Comparison of ENCODE assay signal across 8 cellular contexts in genomic region chr11:65576232-65576866, GRCh38. TPM values are rescaled to one million over a fixed set of nuclear protein-coding genes. Genes with fewer than 3 reads are reported as not detected.
A peak's percentile ranks its signal among the peaks of the same experiment; 100 is the strongest.
DNase-seq lines count a peak whose midpoint lies in the region; ATAC-seq and TF ChIP-seq lines count a peak whose summit lies in the region.

No MANE protein-coding gene starts in this region.

- H3K9me3 Mint-ChIP-seq in T-helper 1 cell treated with Interleukin-12 subunit alpha and Interleukin-12 subunit beta and Interleukin-4 antibody, amounts not matched to agents 30 μg/mL and 1 μg/mL, for 36 hours: no peaks in the 10 kb centered on the region

- TF ChIP-seq POLR2A in sigmoid colon (IDR thresholded peaks at IDR 0.05): no peak

- 6 to 8% methylated on average over 26 of the region's 26 CpGs for WGBS in sigmoid colon, 2 donors

- peak overlapping the region; percentile 91 to 98 (median 98) for H3K27ac ChIP-seq in sigmoid colon

- ATAC-seq in GM18517 (IDR thresholded peaks at IDR 0.05; ENCODE audit: unreplicated experiment): no peak

- H3K36me3 Mint-ChIP-seq in T-helper 1 cell treated with Interleukin-12 subunit alpha and Interleukin-12 subunit beta and Interleukin-4 antibody, amounts not matched to agents 30 μg/mL and 1 μg/mL, for 36 hours (ENCODE audit: low read depth): peaks cover 29% of the 10 kb centered on the region

- peak overlapping the region; percentile 77 for H3K27ac Mint-ChIP-seq in T-helper 1 cell treated with Interleukin-12 subunit alpha and Interleukin-12 subunit beta and Interleukin-4 antibody, amounts not matched to agents 30 μg/mL and 1 μg/mL, for 36 hours

- H3K36me3 ChIP-seq in sigmoid colon: peaks cover 22 to 34% (median 24%) of the 10 kb centered on the region in 4 donors

- TF ChIP-seq CTCF in GM12865 (IDR thresholded peaks at IDR 0.05; ENCODE audit: insufficient read depth, low read depth, low read length, missing control alignments) (no peak), fibroblast of the aortic adventitia (IDR thresholded peaks at IDR 0.05; ENCODE audit: insufficient read depth, low read length) (no peak), sigmoid colon (IDR thresholded peaks at IDR 0.05) (no peak)

- no peak for TF ChIP-seq EP300 in sigmoid colon (IDR thresholded peaks at IDR 0.05)

- no peaks in the 10 kb centered on the region for H3K27me3 Mint-ChIP-seq in T-helper 1 cell treated with Interleukin-12 subunit alpha and Interleukin-12 subunit beta and Interleukin-4 antibody, amounts not matched to agents 30 μg/mL and 1 μg/mL, for 36 hours (ENCODE audit: low read depth)

- H3K4me1 ChIP-seq in sigmoid colon: peaks cover 0 to 76% (median 63%) of the 10 kb centered on the region in 4 donors

- DNase-seq in GM12865 (ENCODE audit: low read depth): no peak
- no peak for DNase-seq in fibroblast of the aortic adventitia (ENCODE audit: low read depth)
- peak; percentile 84 for DNase-seq in sigmoid colon
- DNase-seq in KG1 (lab: John Stamatoyannopoulos, UW): no peak
- DNase-seq in NCI-H1930 (lab: John Stamatoyannopoulos, UW): no peak
- DNase-seq in activated gamma-delta T cell (lab: John Stamatoyannopoulos, UW): no peak

- peak overlapping the region; percentile 87 for H3K4me3 Mint-ChIP-seq in T-helper 1 cell treated with Interleukin-12 subunit alpha and Interleukin-12 subunit beta and Interleukin-4 antibody, amounts not matched to agents 30 μg/mL and 1 μg/mL, for 36 hours

- no peaks in the 10 kb centered on the region for H3K27me3 ChIP-seq in sigmoid colon

- H3K9me3 ChIP-seq in sigmoid colon: no peaks in the 10 kb centered on the region

- intact Hi-C loops in sigmoid colon (cut with DNase I): loop anchor here (2.0 kb wide), 1 partner anchor 16 kb away; no protein-coding TSS in a partner anchor

- H3K4me3 ChIP-seq in GM12865 (ENCODE audit: low read depth, low read length): peak overlapping the region; percentile 98
- peak overlapping the region; percentile 81 for H3K4me3 ChIP-seq in fibroblast of the aortic adventitia (ENCODE audit: low read depth, low read length)
- H3K4me3 ChIP-seq in sigmoid colon: peak overlapping the region; percentile 68 to 99 (median 87)

- peaks cover 41% of the 10 kb centered on the region for H3K4me1 Mint-ChIP-seq in T-helper 1 cell treated with Interleukin-12 subunit alpha and Interleukin-12 subunit beta and Interleukin-4 antibody, amounts not matched to agents 30 μg/mL and 1 μg/mL, for 36 hours (ENCODE audit: low read depth)

RNA-seq across cellular contexts. Expression of gene EHBP1L1, which starts 0.5 kb away (rescaled TPM):
- 52.2 and 58.5 TPM in 2 replicates for total RNA-seq in fibroblast of the aortic adventitia (ENCODE audit: low replicate concordance)
- total RNA-seq in sigmoid colon: 100 to 1,000 TPM; 148 to 366 (median 194) TPM
- 10 to 100 TPM; 31.2 to 71.2 (median 71.2) TPM for polyA plus RNA-seq in sigmoid colon

RNA-seq across cellular contexts. Expression of gene FAM89B, which starts 4.0 kb away (rescaled TPM):
- 5.6 and 21.6 TPM in 2 replicates for total RNA-seq in fibroblast of the aortic adventitia (ENCODE audit: low replicate concordance)
- 10 to 100 TPM; 61.2 to 96.7 (median 91.6) TPM for total RNA-seq in sigmoid colon
- 10 to 100 TPM; 34.0 to 63.3 (median 38.4) TPM for polyA plus RNA-seq in sigmoid colon

RNA-seq across cellular contexts. Expression of gene ZNRD2, which starts 6.1 kb away (rescaled TPM):
- total RNA-seq in fibroblast of the aortic adventitia (ENCODE audit: low replicate concordance) (27.2 and 48.0 TPM in 2 replicates), sigmoid colon (10 to 100 TPM; 24.9 to 61.0 (median 58.5) TPM)
- polyA plus RNA-seq in sigmoid colon: 10 to 100 TPM; 30.7 to 52.6 (median 36.6) TPM

RNA-seq across cellular contexts. Expression of gene LTBP3, which starts 18.2 kb away (rescaled TPM):
- total RNA-seq in fibroblast of the aortic adventitia (ENCODE audit: low replicate concordance): 47.3 and 147 TPM in 2 replicates
- 100 to 1,000 TPM in 2 of 4 donors, 10 to 100 TPM in 2; 79.6 to 268 (median 117) TPM for total RNA-seq in sigmoid colon
- polyA plus RNA-seq in sigmoid colon: 10 to 100 TPM in 1 of 3 donors, 1 to 10 TPM in 2; 3.9 to 34.0 (median 9.6) TPM

RNA-seq across cellular contexts. Expression of gene KCNK7, which starts 19.3 kb away (rescaled TPM):
- total RNA-seq in fibroblast of the aortic adventitia (ENCODE audit: low replicate concordance): 0.09 and 0.65 TPM in 2 replicates
- under 1 TPM in 2 of 4 donors, not detected in 2; 0.54 to 0.71 TPM for total RNA-seq in sigmoid colon
- 1 to 10 TPM in 1 of 3 donors, not detected in 2; 1.4 TPM for polyA plus RNA-seq in sigmoid colon
